ENCODE assay signal across 19 cellular contexts in the genomic region with DNA sequence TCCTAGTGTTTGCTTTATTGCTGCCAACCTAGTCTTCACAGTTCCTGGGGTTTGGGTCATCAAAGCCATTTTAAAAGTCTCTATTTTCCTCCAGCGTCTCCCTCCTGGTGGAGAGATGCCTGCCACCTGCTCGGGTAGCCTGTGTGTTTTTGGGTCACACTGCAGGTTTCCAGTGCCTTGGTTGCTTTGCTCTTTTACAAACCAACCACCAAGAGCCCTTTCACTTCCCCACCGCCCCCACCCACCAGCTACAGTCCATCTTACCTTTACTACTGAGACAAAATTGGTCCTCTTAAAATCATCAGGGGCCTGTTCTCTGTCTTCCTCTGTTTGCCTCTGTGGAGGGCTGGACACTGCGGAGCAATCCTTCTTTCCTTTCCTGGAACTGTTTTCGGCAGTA.
"Had no signal": no experiment of that assay in that cellular context is flagged by ENCODE, and none has a peak within 500 bp of the region (broad histone marks: within the 10 kb centered on the region; RNA-seq: fewer than 3 reads in every experiment).

No MANE protein-coding gene starts in this region.

- H3K9me3 ChIP-seq: adrenal gland, neutrophil, pancreas, right lobe of liver had no signal

- DNase-seq: activated CD4-positive, alpha-beta T cell treated with anti-CD3 and anti-CD28 coated beads for 1 hour; activated gamma-delta T cell treated with Interleukin-2 at 50 U/mL for 16 hours; activated T-cell treated with anti-CD3 and anti-CD28 coated beads, Interleukin-2, amount 50 U/mL, for 1 hour; adrenal gland; cerebellar nuclear complex; endodermal cell; head of caudate nucleus; pancreas; right lobe of liver; T-helper 9 cell; transverse colon had no signal

- H3K36me3 ChIP-seq: adrenal gland, gastroesophageal sphincter, neutrophil, pancreas, right lobe of liver, transverse colon had no signal

- H3K27ac ChIP-seq: adrenal gland, coronary artery, gastroesophageal sphincter, neutrophil, pancreas, right lobe of liver, skin epidermis, transverse colon had no signal

- H3K27me3 ChIP-seq: adrenal gland, gastroesophageal sphincter, pancreas had no signal

- H3K4me3 ChIP-seq: adrenal gland, coronary artery, gastroesophageal sphincter, pancreas, right lobe of liver, skin epidermis, transverse colon had no signal

- ATAC-seq: gastroesophageal sphincter; pancreas; right lobe of liver; stimulated activated memory B cell treated with anti-CD40 and anti-IgM and Interleukin-4, amounts not matched to agents 10 μg/mL and 1 μg/mL and 100 μg/mL, for 72 hours had no signal

- FAIRE-seq: bronchial epithelial cell, islet of Langerhans, pancreas, urothelium cell line had no signal

- H3K4me1 ChIP-seq: pancreas had no signal
